In genomic region chr19:510606-511100, GRCh38 we compare ENCODE assay signal across 1 cellular context.
TF ChIP-seq lines count a peak whose summit lies in the region.

No MANE protein-coding gene starts in this region.

TF ChIP-seq in HepG2, 621 proteins besides CTCF, POLR2A, EP300 and RAD21 (continued from another document and continues in another):
- TF ChIP-seq ERF (CRISPR knock-in tag; IDR thresholded peaks at IDR 0.05) (peak; percentile 81; the same call in 1 of the 2 replicates), ZFP91 (CRISPR knock-in tag; IDR thresholded peaks at IDR 0.05; ENCODE audit: borderline replicate concordance) (peak; percentile 81), ARID3A (IDR thresholded peaks at IDR 0.05; ENCODE audit: low read depth, low read length) (no peak), ZNF335 (CRISPR knock-in tag; IDR thresholded peaks at IDR 0.05) (no peak), CSRNP2 (CRISPR knock-in tag; conservative IDR thresholded peaks at IDR 0.05; ENCODE audit: low read depth) (no peak), NR2F6 (IDR thresholded peaks at IDR 0.05) (peak; percentile 18; the same call in 1 of the 2 replicates), NR2F6 (CRISPR knock-in tag; IDR thresholded peaks at IDR 0.05) (peak; percentile 50; the same call in 1 of the 2 replicates), DMTF1 (CRISPR knock-in tag; IDR thresholded peaks at IDR 0.05) (no peak), CEBPB (IDR thresholded peaks at IDR 0.05; ENCODE audit: borderline replicate concordance, low read depth, low read length) (no peak), NFKBIZ (CRISPR knock-in tag; IDR thresholded peaks at IDR 0.05) (no peak), ZNF546 (CRISPR knock-in tag; conservative IDR thresholded peaks at IDR 0.05) (no peak), ZBTB7A (CRISPR knock-in tag; IDR thresholded peaks at IDR 0.05) (peak; percentile 44; the same call in 1 of the 2 replicates), RBAK (CRISPR knock-in tag; IDR thresholded peaks at IDR 0.05) (no peak), GLMP (CRISPR knock-in tag; IDR thresholded peaks at IDR 0.05; ENCODE audit: borderline replicate concordance) (no peak), ARID2 (CRISPR knock-in tag; IDR thresholded peaks at IDR 0.05; ENCODE audit: borderline replicate concordance) (no peak), MYNN (CRISPR knock-in tag; IDR thresholded peaks at IDR 0.05; ENCODE audit: low read depth) (no peak), XBP1 (CRISPR knock-in tag; IDR thresholded peaks at IDR 0.05) (no peak), ESRRA (CRISPR knock-in tag; IDR thresholded peaks at IDR 0.05; ENCODE audit: low read depth) (no peak), HMG20B (CRISPR knock-in tag; conservative IDR thresholded peaks at IDR 0.05) (no peak), ARNT2 (CRISPR knock-in tag; IDR thresholded peaks at IDR 0.05; ENCODE audit: low read depth) (peak; percentile 26; the same call in 1 of the 2 replicates), ZNF777 (CRISPR knock-in tag; IDR thresholded peaks at IDR 0.05) (no peak), ZNF543 (CRISPR knock-in tag; IDR thresholded peaks at IDR 0.05) (no peak), BATF2 (CRISPR knock-in tag; IDR thresholded peaks at IDR 0.05) (no peak), ZMYM4 (CRISPR knock-in tag; IDR thresholded peaks at IDR 0.05) (peak; percentile 65; the same call in 1 of the 2 replicates), NCOA2 (CRISPR knock-in tag; IDR thresholded peaks at IDR 0.05) (peak; percentile 45), ZNF83 (CRISPR knock-in tag; IDR thresholded peaks at IDR 0.05; ENCODE audit: borderline replicate concordance) (no peak), TFE3 (CRISPR knock-in tag; IDR thresholded peaks at IDR 0.05) (no peak), KMT2A (CRISPR knock-in tag; IDR thresholded peaks at IDR 0.05) (peak; percentile 35; the same call in 1 of the 2 replicates), FOXA1 (IDR thresholded peaks at IDR 0.05) (no peak), FOXA1 (CRISPR knock-in tag; IDR thresholded peaks at IDR 0.05) (0 out of 2 replicates have a peak, but pooled peaks have one; percentile 20), ZNF367 (CRISPR knock-in tag; IDR thresholded peaks at IDR 0.05; ENCODE audit: borderline replicate concordance) (no peak), ZNF382 (CRISPR knock-in tag; IDR thresholded peaks at IDR 0.05; ENCODE audit: borderline replicate concordance) (no peak), ZNF280D (CRISPR knock-in tag; IDR thresholded peaks at IDR 0.05) (0 out of 2 replicates have a peak, but pooled peaks have one; percentile 36), PCBP1 (IDR thresholded peaks at IDR 0.05; ENCODE audit: borderline replicate concordance, low read depth, low read length) (0 out of 2 replicates have a peak, but pooled peaks have one; percentile 62)
- TF ChIP-seq, protein P1, sequence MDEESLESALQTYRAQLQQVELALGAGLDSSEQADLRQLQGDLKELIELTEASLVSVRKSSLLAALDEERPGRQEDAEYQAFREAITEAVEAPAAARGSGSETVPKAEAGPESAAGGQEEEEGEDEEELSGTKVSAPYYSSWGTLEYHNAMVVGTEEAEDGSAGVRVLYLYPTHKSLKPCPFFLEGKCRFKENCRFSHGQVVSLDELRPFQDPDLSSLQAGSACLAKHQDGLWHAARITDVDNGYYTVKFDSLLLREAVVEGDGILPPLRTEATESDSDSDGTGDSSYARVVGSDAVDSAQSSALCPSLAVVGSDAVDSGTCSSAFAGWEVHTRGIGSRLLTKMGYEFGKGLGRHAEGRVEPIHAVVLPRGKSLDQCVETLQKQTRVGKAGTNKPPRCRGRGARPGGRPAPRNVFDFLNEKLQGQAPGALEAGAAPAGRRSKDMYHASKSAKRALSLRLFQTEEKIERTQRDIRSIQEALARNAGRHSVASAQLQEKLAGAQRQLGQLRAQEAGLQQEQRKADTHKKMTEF (CRISPR knock-in tag; IDR thresholded peaks at IDR 0.05): no peak
- TF ChIP-seq, protein P2, sequence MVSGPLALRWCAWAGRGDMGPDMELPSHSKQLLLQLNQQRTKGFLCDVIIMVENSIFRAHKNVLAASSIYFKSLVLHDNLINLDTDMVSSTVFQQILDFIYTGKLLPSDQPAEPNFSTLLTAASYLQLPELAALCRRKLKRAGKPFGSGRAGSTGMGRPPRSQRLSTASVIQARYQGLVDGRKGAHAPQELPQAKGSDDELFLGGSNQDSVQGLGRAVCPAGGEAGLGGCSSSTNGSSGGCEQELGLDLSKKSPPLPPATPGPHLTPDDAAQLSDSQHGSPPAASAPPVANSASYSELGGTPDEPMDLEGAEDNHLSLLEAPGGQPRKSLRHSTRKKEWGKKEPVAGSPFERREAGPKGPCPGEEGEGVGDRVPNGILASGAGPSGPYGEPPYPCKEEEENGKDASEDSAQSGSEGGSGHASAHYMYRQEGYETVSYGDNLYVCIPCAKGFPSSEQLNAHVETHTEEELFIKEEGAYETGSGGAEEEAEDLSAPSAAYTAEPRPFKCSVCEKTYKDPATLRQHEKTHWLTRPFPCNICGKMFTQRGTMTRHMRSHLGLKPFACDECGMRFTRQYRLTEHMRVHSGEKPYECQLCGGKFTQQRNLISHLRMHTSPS (CRISPR knock-in tag; IDR thresholded peaks at IDR 0.05; ENCODE audit: low read depth): peak; percentile 57; the same call in 1 of the 2 replicates
- TF ChIP-seq, protein P3, sequence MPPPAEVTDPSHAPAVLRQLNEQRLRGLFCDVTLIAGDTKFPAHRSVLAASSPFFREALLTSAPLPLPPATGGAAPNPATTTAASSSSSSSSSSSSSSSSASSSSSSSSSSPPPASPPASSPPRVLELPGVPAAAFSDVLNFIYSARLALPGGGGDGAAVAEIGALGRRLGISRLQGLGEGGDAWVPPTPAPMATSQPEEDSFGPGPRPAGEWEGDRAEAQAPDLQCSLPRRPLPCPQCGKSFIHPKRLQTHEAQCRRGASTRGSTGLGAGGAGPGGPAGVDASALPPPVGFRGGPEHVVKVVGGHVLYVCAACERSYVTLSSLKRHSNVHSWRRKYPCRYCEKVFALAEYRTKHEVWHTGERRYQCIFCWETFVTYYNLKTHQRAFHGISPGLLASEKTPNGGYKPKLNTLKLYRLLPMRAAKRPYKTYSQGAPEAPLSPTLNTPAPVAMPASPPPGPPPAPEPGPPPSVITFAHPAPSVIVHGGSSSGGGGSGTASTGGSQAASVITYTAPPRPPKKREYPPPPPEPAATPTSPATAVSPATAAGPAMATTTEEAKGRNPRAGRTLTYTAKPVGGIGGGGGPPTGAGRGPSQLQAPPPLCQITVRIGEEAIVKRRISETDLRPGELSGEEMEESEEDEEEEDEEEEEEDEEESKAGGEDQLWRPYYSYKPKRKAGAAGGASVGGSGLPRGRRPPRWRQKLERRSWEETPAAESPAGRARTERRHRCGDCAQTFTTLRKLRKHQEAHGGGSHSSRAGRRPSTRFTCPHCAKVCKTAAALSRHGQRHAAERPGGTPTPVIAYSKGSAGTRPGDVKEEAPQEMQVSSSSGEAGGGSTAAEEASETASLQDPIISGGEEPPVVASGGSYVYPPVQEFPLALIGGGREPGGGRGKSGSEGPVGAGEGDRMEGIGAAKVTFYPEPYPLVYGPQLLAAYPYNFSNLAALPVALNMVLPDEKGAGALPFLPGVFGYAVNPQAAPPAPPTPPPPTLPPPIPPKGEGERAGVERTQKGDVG (CRISPR knock-in tag; IDR thresholded peaks at IDR 0.05; ENCODE audit: borderline replicate concordance): peak; percentile 51; the same call in 1 of the 2 replicates
